18 cellular contexts compared by ENCODE assay signal in genomic region chr6:112044856-112045255, GRCh38. TPM values are rescaled to one million over a fixed set of nuclear protein-coding genes. Genes with fewer than 3 reads are reported as not detected.
A peak's percentile ranks its signal among the peaks of the same experiment; 100 is the strongest.
DNase-seq lines count a peak whose midpoint lies in the region; ATAC-seq, FAIRE-seq and TF ChIP-seq lines count a peak whose summit lies in the region.
"Had no signal": no experiment of that assay in that cellular context is flagged by ENCODE, and none has a peak within 500 bp of the region (broad histone marks: within the 10 kb centered on the region; RNA-seq: fewer than 3 reads in every experiment).

No MANE protein-coding gene starts in this region.

- H3K9me3 ChIP-seq in AG04450 (ENCODE audit: control insufficient read depth, insufficient read depth, low read length) (no peaks in the 10 kb centered on the region; the same call in 1 of the 2 replicates), tibial nerve (no peaks in the 10 kb centered on the region), prostate gland (no peaks in the 10 kb centered on the region)
- H3K9me3 ChIP-seq: esophagus muscularis mucosa had no signal

- H3K36me3 Mint-ChIP-seq in mesothelial cell of epicardium = no peaks in the 10 kb centered on the region
- H3K36me3 Mint-ChIP-seq: naive B cell had no signal

- POLR2A ChIA-PET in AG04450 (lab: Yijun Ruan, JAX) = no interaction called here

- 40 to 55% methylated on average over 3 of the region's 3 CpGs for WGBS in tibial nerve, 2 donors
- 58% methylated on average over 3 of the region's 3 CpGs for WGBS in prostate gland

- peaks cover 22% of the 10 kb centered on the region for H3K4me1 Mint-ChIP-seq in mesothelial cell of epicardium

- no peak for FAIRE-seq in bronchial epithelial cell (lab: Jason Lieb, UNC)
- FAIRE-seq: keratinocyte had no signal

- H3K36me3 ChIP-seq in bronchial epithelial cell (ENCODE audit: control insufficient read depth, insufficient read depth, low read length) (no peaks in the 10 kb centered on the region), tibial nerve (no peaks in the 10 kb centered on the region), prostate gland (no peaks in the 10 kb centered on the region)
- H3K36me3 ChIP-seq: esophagus muscularis mucosa had no signal

- intact Hi-C loops in prostate gland (cut with DNase I) = loop anchor here (5.0 to 10.0 kb wide), 2 partner anchors 48 to 790 kb away; a partner anchor contains a TSS

- H3K4me3 Mint-ChIP-seq in mesothelial cell of epicardium = no peak overlapping the region
- H3K4me3 Mint-ChIP-seq: activated B cell treated with CpG ODN at 0.5 μM for 24 hours had no signal

- no peak for TF ChIP-seq POLR2A in tibial nerve (IDR thresholded peaks at IDR 0.05)
- no peak for TF ChIP-seq POLR2A in prostate gland (IDR thresholded peaks at IDR 0.05)

- CTCF ChIA-PET in AG04450 (lab: Charles Lee) = interaction anchor here (0.6 to 9.2 kb wide), 10 partner anchors 10 to 987 kb away, joined by 3 to 175 read pairs (median 4); a partner anchor contains a TSS

- H3K4me1 ChIP-seq in tibial nerve = peaks cover 0 to 31% (median 18%) of the 10 kb centered on the region in 4 donors
- H3K4me1 ChIP-seq in prostate gland (replicated peaks) = no peaks in the 10 kb centered on the region

- H3K27ac Mint-ChIP-seq in mesothelial cell of epicardium = peak overlapping the region; percentile 73
- H3K27ac Mint-ChIP-seq: activated B cell treated with CpG ODN at 0.5 μM for 24 hours had no signal

- ATAC-seq in GM21529 (IDR thresholded peaks at IDR 0.05; ENCODE audit: unreplicated experiment) (no peak), HG02973 (IDR thresholded peaks at IDR 0.05; ENCODE audit: unreplicated experiment) (no peak)

- peak overlapping the region; percentile 41 for H3K27ac ChIP-seq in AG04450 (ENCODE audit: low read depth, low read length)
- H3K27ac ChIP-seq in tibial nerve = peak overlapping the region in 1 of 4 donors; percentile 0
- no peak overlapping the region for H3K27ac ChIP-seq in prostate gland
- H3K27ac ChIP-seq: C4-2B, esophagus muscularis mucosa had no signal

- no peaks in the 10 kb centered on the region for H3K9me3 Mint-ChIP-seq in mesothelial cell of epicardium
- H3K9me3 Mint-ChIP-seq: activated B cell treated with CpG ODN at 0.5 μM for 24 hours, naive B cell had no signal

- TF ChIP-seq CTCF in AG04450 (IDR thresholded peaks at IDR 0.05; ENCODE audit: low read depth, low read length) (no peak), HFF-Myc (IDR thresholded peaks at IDR 0.05; ENCODE audit: low read depth, low read length, missing control alignments) (no peak), bronchial epithelial cell (IDR thresholded peaks at IDR 0.05; ENCODE audit: insufficient read depth, low read length, severe bottlenecking) (no peak), mesothelial cell of epicardium (IDR thresholded peaks at IDR 0.05; ENCODE audit: unreplicated experiment) (no peak), tibial nerve (IDR thresholded peaks at IDR 0.05) (no peak), prostate gland (IDR thresholded peaks at IDR 0.05) (no peak)

- H3K27me3 ChIP-seq in AG04450 (ENCODE audit: control insufficient read depth, insufficient read depth, low read length) (no peaks in the 10 kb centered on the region), bronchial epithelial cell (ENCODE audit: control insufficient read depth, insufficient read depth, low read length) (no peaks in the 10 kb centered on the region), tibial nerve (no peaks in the 10 kb centered on the region), prostate gland (replicated peaks; ENCODE audit: insufficient read depth) (no peaks in the 10 kb centered on the region)
- H3K27me3 ChIP-seq: esophagus muscularis mucosa had no signal

- H3K27me3 Mint-ChIP-seq in mesothelial cell of epicardium (ENCODE audit: low read depth) = no peaks in the 10 kb centered on the region
- H3K27me3 Mint-ChIP-seq: activated B cell treated with CpG ODN at 0.5 μM for 24 hours, naive B cell had no signal

- TF ChIP-seq EP300 in tibial nerve (IDR thresholded peaks at IDR 0.05) = no peak

- no peak overlapping the region for H3K4me3 ChIP-seq in AG04450 (ENCODE audit: low read depth, low read length)
- no peak overlapping the region for H3K4me3 ChIP-seq in HFF-Myc (replicated peaks; ENCODE audit: low read depth, low read length)
- H3K4me3 ChIP-seq in bronchial epithelial cell (ENCODE audit: low read depth, low read length) = no peak overlapping the region
- H3K4me3 ChIP-seq in tibial nerve = no peak overlapping the region
- no peak overlapping the region for H3K4me3 ChIP-seq in prostate gland
- H3K4me3 ChIP-seq: esophagus muscularis mucosa had no signal

- DNase-seq in AG04450 (ENCODE audit: low read depth, low spot score) (peak; percentile 67), HFF-Myc (ENCODE audit: extremely low read depth, low read depth) (peak; percentile 17), bronchial epithelial cell (ENCODE audit: low read depth) (peak; percentile 44), mesothelial cell of epicardium (ENCODE audit: low spot score in 2 of 2, unreplicated experiment in 2 of 2) (no peak), tibial nerve (ENCODE audit: low spot score in 2 of 2) (no peak), prostate gland (ENCODE audit: low spot score) (no peak)
- DNase-seq: activated B cell treated with CpG ODN at 0.5 μM for 24 hours; central memory CD4-positive, alpha-beta T cell; naive B cell; NCI-H1694 treated with DMSO at 0.1 percent for 48 hours; NCI-H774; SIG-M5 had no signal

RNA-seq across cellular contexts. Expression of gene CCN6, which starts 9.0 kb away (rescaled TPM):
- polyA plus RNA-seq in AG04450 (2011; rRNA removed) = not detected in 2 replicates
- polyA minus RNA-seq in AG04450 (2011; rRNA and poly(A)+ RNA removed) = not detected in 2 replicates
- not detected in 2 replicates for total RNA-seq in bronchial epithelial cell
- not detected in 3 replicates for total RNA-seq in mesothelial cell of epicardium
- under 1 TPM in 2 of 4 donors, not detected in 2; 0.39 to 0.42 TPM for total RNA-seq in tibial nerve
- total RNA-seq in prostate gland = under 1 TPM in 1 of 2 donors, not detected in 1; 0.62 TPM
- total RNA-seq: activated B cell treated with CpG ODN at 0.5 μM for 24 hours, esophagus muscularis mucosa, urinary bladder had no signal
- polyA plus RNA-seq: urinary bladder had no signal

RNA-seq across cellular contexts. Expression of gene TUBE1, which starts 42.4 kb away (rescaled TPM):
- polyA plus RNA-seq in AG04450 (2011; rRNA removed) = 14.7 and 24.3 TPM in 2 replicates
- 7.1 and 18.0 TPM in 2 replicates for polyA minus RNA-seq in AG04450 (2011; rRNA and poly(A)+ RNA removed)
- total RNA-seq in bronchial epithelial cell (33.4 and 41.1 TPM in 2 replicates), mesothelial cell of epicardium (19.0 to 20.7 TPM (median 19.6 TPM) in 3 replicates), tibial nerve (10 to 100 TPM; 47.2 to 64.5 (median 50.7) TPM), prostate gland (10 to 100 TPM; 20.5 to 36.8 TPM)

RNA-seq across cellular contexts. Expression of gene FAM229B, which starts 42.5 kb away (rescaled TPM):
- polyA plus RNA-seq in AG04450 (2011; rRNA removed) = 55.0 and 55.9 TPM in 2 replicates
- 9.2 and 13.2 TPM in 2 replicates for polyA minus RNA-seq in AG04450 (2011; rRNA and poly(A)+ RNA removed)
- total RNA-seq in bronchial epithelial cell = 1.6 and 4.0 TPM in 2 replicates
- total RNA-seq in mesothelial cell of epicardium = 21.7 to 23.6 TPM (median 22.7 TPM) in 3 replicates
- 10 to 100 TPM; 18.0 to 32.1 (median 23.9) TPM for total RNA-seq in tibial nerve
- 10 to 100 TPM; 13.7 to 32.2 TPM for total RNA-seq in prostate gland

Comparison
In these comparisons a context has a peak if more than half of its experiments do, and no peak if none do; other contexts are left out.
1. DNase-seq: peak in AG04450 (single experiment), HFF-Myc (single experiment) and bronchial epithelial cell (single experiment); none in mesothelial cell of epicardium (0 of 2), tibial nerve (0 of 2) and prostate gland (single experiment).